ENCODE assay signal across 15 cellular contexts in genomic region chr11:13291794-13292193, GRCh38.
"Had no signal": no experiment of that assay in that cellular context is flagged by ENCODE, and none has a peak within 500 bp of the region (broad histone marks: within the 10 kb centered on the region; RNA-seq: fewer than 3 reads in every experiment).

No MANE protein-coding gene starts in this region.

- H3K4me3 Mint-ChIP-seq: memory B cell, nephron progenitor cell, type B pancreatic cell had no signal

- H3K27me3 Mint-ChIP-seq: memory B cell; stimulated activated naive CD8-positive, alpha-beta T cell treated with anti-CD3 and anti-CD28 coated beads, Interleukin-15, Interleukin-2, amounts not matched to agents 100 ng/mL and 50 ng/mL, for 24 hours; T-cell had no signal

- H3K9me3 Mint-ChIP-seq: memory B cell; nephron progenitor cell; stimulated activated naive CD8-positive, alpha-beta T cell treated with anti-CD3 and anti-CD28 coated beads, Interleukin-15, Interleukin-2, amounts not matched to agents 100 ng/mL and 50 ng/mL, for 24 hours; T-cell; type B pancreatic cell had no signal

- DNase-seq: activated CD4-positive, alpha-beta T cell treated with anti-CD3 and anti-CD28 coated beads for 1 hour; activated CD4-positive, alpha-beta T cell treated with anti-CD3 and anti-CD28 coated beads, Interleukin-2, amount 50 U/mL, for 4 hours; activated naive CD4-positive, alpha-beta T cell; activated T-cell treated with anti-CD3 and anti-CD28 coated beads for 4 hours; aorta; foreskin keratinocyte; left ventricle myocardium inferior; nephron progenitor cell; right lobe of liver; T-cell; T1000 had no signal

- H3K36me3 Mint-ChIP-seq: type B pancreatic cell had no signal

- H3K4me1 Mint-ChIP-seq: nephron progenitor cell had no signal

- ATAC-seq: esophagus mucosa, foreskin keratinocyte, right lobe of liver, T-cell had no signal

- H3K27ac Mint-ChIP-seq: memory B cell; nephron progenitor cell; stimulated activated naive CD8-positive, alpha-beta T cell treated with anti-CD3 and anti-CD28 coated beads, Interleukin-15, Interleukin-2, amounts not matched to agents 100 ng/mL and 50 ng/mL, for 24 hours; T-cell; type B pancreatic cell had no signal
